Comparison of ENCODE assay signal across 2 cellular contexts in genomic region chr6:23559587-23560343, GRCh38.
TF ChIP-seq lines count a peak whose summit lies in the region.

No MANE protein-coding gene starts in this region.

TF ChIP-seq in WTC11, 78 proteins besides CTCF, POLR2A, EP300 and RAD21 (continued from another document):
- 0 out of 2 replicates have a peak, but pooled peaks have one; percentile 22 for TF ChIP-seq GABPB1 (CRISPR knock-in tag; IDR thresholded peaks at IDR 0.05)

TF ChIP-seq in HepG2, 621 proteins besides CTCF, POLR2A, EP300 and RAD21 (continued from another document):
- TF ChIP-seq ZNF607 (CRISPR knock-in tag; IDR thresholded peaks at IDR 0.05; ENCODE audit: borderline replicate concordance), result peak; percentile 39; the same call in 1 of the 2 replicates
- TF ChIP-seq ZNF7 (CRISPR knock-in tag; IDR thresholded peaks at IDR 0.05), result peak; percentile 89
- TF ChIP-seq WIZ (CRISPR knock-in tag; IDR thresholded peaks at IDR 0.05), result 0 out of 2 replicates have a peak, but pooled peaks have one; percentile 37
- TF ChIP-seq KLF12 (CRISPR knock-in tag; IDR thresholded peaks at IDR 0.05; ENCODE audit: borderline replicate concordance), result no peak
- TF ChIP-seq ZNF75D (CRISPR knock-in tag; IDR thresholded peaks at IDR 0.05; ENCODE audit: borderline replicate concordance), result no peak
- TF ChIP-seq ZNF792 (CRISPR knock-in tag; IDR thresholded peaks at IDR 0.05), result no peak
- peak; percentile 70 for TF ChIP-seq NR2F2 (IDR thresholded peaks at IDR 0.05; ENCODE audit: borderline replicate concordance, low read depth)
- 0 out of 2 replicates have a peak, but pooled peaks have one; percentile 28 for TF ChIP-seq PHF21A (CRISPR knock-in tag; IDR thresholded peaks at IDR 0.05)
- TF ChIP-seq CEBPB (IDR thresholded peaks at IDR 0.05; ENCODE audit: borderline replicate concordance, low read depth, low read length), result peak; percentile 22; the same call in 1 of the 2 replicates
- no peak; the same call in 1 of the 2 replicates for TF ChIP-seq SPEN (CRISPR knock-in tag; IDR thresholded peaks at IDR 0.05; ENCODE audit: low read depth)
- TF ChIP-seq ZMYM3 (CRISPR knock-in tag; IDR thresholded peaks at IDR 0.05), result peak; percentile 26; the same call in 1 of the 2 replicates
- TF ChIP-seq ZNF337 (CRISPR knock-in tag; IDR thresholded peaks at IDR 0.05; ENCODE audit: borderline replicate concordance, low read depth), result no peak
- TF ChIP-seq MED1 (CRISPR knock-in tag; IDR thresholded peaks at IDR 0.05), result 0 out of 2 replicates have a peak, but pooled peaks have one; percentile 29
- peak; percentile 67 for TF ChIP-seq NR2F6 (IDR thresholded peaks at IDR 0.05)
- TF ChIP-seq NR2F6 (CRISPR knock-in tag; IDR thresholded peaks at IDR 0.05), result peak; percentile 59; the same call in 1 of the 2 replicates
- TF ChIP-seq SUZ12 (IDR thresholded peaks at IDR 0.05; ENCODE audit: low read depth, low read length), result no peak
- TF ChIP-seq NR2F1 (CRISPR knock-in tag; IDR thresholded peaks at IDR 0.05), result peak; percentile 58 to 69; a peak in 3 of 4 replicates
- no peak for TF ChIP-seq GTF3A (CRISPR knock-in tag; conservative IDR thresholded peaks at IDR 0.05)
- peak; percentile 77 for TF ChIP-seq SALL1 (CRISPR knock-in tag; IDR thresholded peaks at IDR 0.05)
- no peak for TF ChIP-seq DNMT1 (CRISPR knock-in tag; IDR thresholded peaks at IDR 0.05)
- peak; percentile 65; the same call in 1 of the 2 replicates for TF ChIP-seq HNF4G (IDR thresholded peaks at IDR 0.05; ENCODE audit: borderline replicate concordance, low read depth, low read length)
- TF ChIP-seq HNF4G (CRISPR knock-in tag; IDR thresholded peaks at IDR 0.05; ENCODE audit: borderline replicate concordance, low read depth), result no peak
- no peak for TF ChIP-seq GABPA (IDR thresholded peaks at IDR 0.05; ENCODE audit: low read depth, low read length)
- TF ChIP-seq GABPA (CRISPR knock-in tag; IDR thresholded peaks at IDR 0.05; ENCODE audit: low read depth), result peak; percentile 40
- TF ChIP-seq SNAI1 (CRISPR knock-in tag; IDR thresholded peaks at IDR 0.05; ENCODE audit: borderline replicate concordance), result no peak
- 0 out of 2 replicates have a peak, but pooled peaks have one; percentile 49 for TF ChIP-seq ZNF605 (CRISPR knock-in tag; IDR thresholded peaks at IDR 0.05)
- peak; percentile 51 for TF ChIP-seq ZMYM4 (CRISPR knock-in tag; IDR thresholded peaks at IDR 0.05)
- TF ChIP-seq FOXJ3 (CRISPR knock-in tag; IDR thresholded peaks at IDR 0.05; ENCODE audit: borderline replicate concordance), result 0 out of 2 replicates have a peak, but pooled peaks have one; percentile 49
- TF ChIP-seq ASH2L (IDR thresholded peaks at IDR 0.05; ENCODE audit: insufficient read length, low read depth, low read length), result no peak
- TF ChIP-seq ZNF574 (CRISPR knock-in tag; IDR thresholded peaks at IDR 0.05), result 0 out of 2 replicates have a peak, but pooled peaks have one; percentile 33
- peak; percentile 82 for TF ChIP-seq NR2C2 (CRISPR knock-in tag; IDR thresholded peaks at IDR 0.05; ENCODE audit: borderline replicate concordance)
- TF ChIP-seq SOX6 (IDR thresholded peaks at IDR 0.05), result no peak
- TF ChIP-seq SOX6 (CRISPR knock-in tag; IDR thresholded peaks at IDR 0.05), result 0 out of 2 replicates have a peak, but pooled peaks have one; percentile 24
- peak; percentile 43; the same call in 1 of the 2 replicates for TF ChIP-seq NCOR1 (IDR thresholded peaks at IDR 0.05; ENCODE audit: borderline replicate concordance, low read length)
- 0 out of 2 replicates have a peak, but pooled peaks have one; percentile 16 for TF ChIP-seq HNF1B (CRISPR knock-in tag; IDR thresholded peaks at IDR 0.05)
- TF ChIP-seq NFIC (IDR thresholded peaks at IDR 0.05; ENCODE audit: low read length), result peak; percentile 75
- peak; percentile 24; the same call in 1 of the 2 replicates for TF ChIP-seq MAX (IDR thresholded peaks at IDR 0.05)
- TF ChIP-seq NFIB (CRISPR knock-in tag; IDR thresholded peaks at IDR 0.05; ENCODE audit: borderline replicate concordance), result peak; percentile 75; the same call in 1 of the 2 replicates
- TF ChIP-seq RXRB (CRISPR knock-in tag; IDR thresholded peaks at IDR 0.05; ENCODE audit: borderline replicate concordance), result 0 out of 2 replicates have a peak, but pooled peaks have one; percentile 18
- TF ChIP-seq SOX5 (CRISPR knock-in tag; IDR thresholded peaks at IDR 0.05; ENCODE audit: borderline replicate concordance), result 0 out of 2 replicates have a peak, but pooled peaks have one; percentile 10
- TF ChIP-seq AHDC1 (CRISPR knock-in tag; IDR thresholded peaks at IDR 0.05; ENCODE audit: borderline replicate concordance), result peak; percentile 65; the same call in 1 of the 2 replicates
- TF ChIP-seq HNF4A (CRISPR knock-in tag; IDR thresholded peaks at IDR 0.05), result peak; percentile 86
- TF ChIP-seq ARID5B (CRISPR knock-in tag; IDR thresholded peaks at IDR 0.05), result 0 out of 2 replicates have a peak, but pooled peaks have one; percentile 22
- TF ChIP-seq NFE2 (CRISPR knock-in tag; IDR thresholded peaks at IDR 0.05), result no peak
- no peak for TF ChIP-seq CHCHD3 (CRISPR knock-in tag; IDR thresholded peaks at IDR 0.05)
